ENCODE assay signal across 2 cellular contexts in genomic region chr7:56449762-56450161, GRCh38.
A peak's percentile ranks its signal among the peaks of the same experiment; 100 is the strongest.
TF ChIP-seq lines count a peak whose summit lies in the region.

No MANE protein-coding gene starts in this region.

TF ChIP-seq in HepG2, 621 proteins besides CTCF, POLR2A, EP300 and RAD21 (continued from another document):
- TF ChIP-seq USF2 (IDR thresholded peaks at IDR 0.05; ENCODE audit: low read depth, low read length) (no peak), USF2 (CRISPR knock-in tag; IDR thresholded peaks at IDR 0.05; ENCODE audit: borderline replicate concordance) (no peak), HNRNPK (IDR thresholded peaks at IDR 0.05; ENCODE audit: low read depth, low read length, poor library complexity, severe bottlenecking) (peak; percentile 78), REL (CRISPR knock-in tag; conservative IDR thresholded peaks at IDR 0.05) (no peak), ATF5 (CRISPR knock-in tag; IDR thresholded peaks at IDR 0.05; ENCODE audit: low read depth) (no peak), ZNF382 (CRISPR knock-in tag; IDR thresholded peaks at IDR 0.05; ENCODE audit: borderline replicate concordance) (no peak), CBFB (CRISPR knock-in tag; IDR thresholded peaks at IDR 0.05) (no peak), DMAP1 (CRISPR knock-in tag; IDR thresholded peaks at IDR 0.05) (no peak), ZBTB20 (CRISPR knock-in tag; IDR thresholded peaks at IDR 0.05; ENCODE audit: borderline replicate concordance, low read depth) (no peak), SYNCRIP (IDR thresholded peaks at IDR 0.05; ENCODE audit: insufficient read depth, low read depth, low read length) (no peak), PCBP1 (IDR thresholded peaks at IDR 0.05; ENCODE audit: borderline replicate concordance, low read depth, low read length) (0 out of 2 replicates have a peak, but pooled peaks have one; percentile 26), ZMYM4 (CRISPR knock-in tag; IDR thresholded peaks at IDR 0.05) (no peak), KDM5A (IDR thresholded peaks at IDR 0.05; ENCODE audit: borderline replicate concordance, low read length) (no peak)

TF ChIP-seq in K562, 482 proteins besides CTCF, POLR2A, EP300 and RAD21 (continued from another document):
- TF ChIP-seq SAFB (IDR thresholded peaks at IDR 0.05; ENCODE audit: borderline replicate concordance, low read depth, low read length) (no peak), RREB1 (CRISPR knock-in tag; IDR thresholded peaks at IDR 0.05) (no peak), NRF1 (conservative IDR thresholded peaks at IDR 0.05 in 1 of 2, IDR thresholded peaks at IDR 0.05 in 1 of 2) (no peak), FOXK2 (conservative IDR thresholded peaks at IDR 0.05 in 1 of 2, IDR thresholded peaks at IDR 0.05 in 1 of 2; ENCODE audit: low read depth in 2 of 2) (no peak)
